25 cellular contexts compared by ENCODE assay signal in genomic region chr15:56602253-56602652, GRCh38.
"Had no signal": no experiment of that assay in that cellular context is flagged by ENCODE, and none has a peak within 500 bp of the region (broad histone marks: within the 10 kb centered on the region; RNA-seq: fewer than 3 reads in every experiment).

No MANE protein-coding gene starts in this region.

- FAIRE-seq: HTR-8/SVneo had no signal

- H3K4me1 ChIP-seq: Peyer's patch, SJSA1 had no signal

- DNase-seq: KBM-7, MV-4-11, NCI-H1048, NCI-H1105, NCI-H1417, NCI-H1436 treated with DMSO at 0.1 percent for 48 hours, NCI-H1694 treated with DMSO at 0.1 percent for 48 hours, NCI-H1930, NCI-H2081, NCI-H2171, NCI-H226, NCI-H446, NCI-H510A, NCI-H524 treated with DMSO at 0.1 percent for 48 hours, NCI-H69, NCI-H774, PC-9, Peyer's patch, SHP77 treated with DMSO at 0.1 percent for 48 hours, T-helper 2 cell had no signal

- H3K36me3 ChIP-seq: Peyer's patch, SJSA1 had no signal

- H3K4me3 ChIP-seq: PC-9, Peyer's patch, SJSA1, SK-N-MC had no signal

- ATAC-seq: Right ventricle myocardium inferior had no signal

- H2AFZ ChIP-seq: PC-9 had no signal

- H3K27ac ChIP-seq: HL-60, PC-9, Peyer's patch, SJSA1, SK-N-MC had no signal

- H3K4me2 ChIP-seq: PC-9 had no signal

- H3K27me3 ChIP-seq: Peyer's patch, SJSA1 had no signal
